ENCODE assay signal across 8 cellular contexts in the genomic region with DNA sequence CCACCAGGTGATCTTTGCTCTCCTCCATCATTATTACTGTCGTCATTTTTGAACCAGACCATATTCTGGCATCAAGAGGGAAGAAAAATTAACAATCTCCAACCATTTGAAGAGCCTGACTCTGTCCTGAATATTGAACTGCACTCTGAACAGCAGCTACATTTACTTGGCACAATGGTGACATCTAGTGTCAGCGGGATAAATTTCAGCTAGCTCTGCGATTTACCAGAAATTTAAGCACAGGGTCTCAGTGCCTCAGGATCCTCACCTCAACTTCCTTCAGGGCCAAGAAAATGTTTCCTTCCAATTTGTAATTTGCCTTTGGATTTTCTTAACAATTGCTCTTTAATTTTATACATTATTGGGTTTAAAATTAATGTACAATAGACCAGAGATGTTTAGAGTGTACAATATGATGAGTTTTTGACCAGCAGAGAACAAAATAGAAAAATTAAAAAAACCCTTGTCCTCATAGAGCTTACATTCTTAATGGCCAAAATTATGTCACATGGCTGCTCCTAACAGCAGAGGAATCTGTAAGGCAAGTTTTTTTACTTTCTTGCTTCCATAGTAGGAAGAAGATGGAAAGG. TPM values are rescaled to one million over a fixed set of nuclear protein-coding genes. Genes with fewer than 3 reads are reported as not detected.
DNase-seq lines count a peak whose midpoint lies in the region; ATAC-seq and TF ChIP-seq lines count a peak whose summit lies in the region.

No MANE protein-coding gene starts in this region.

- DNase-seq in DMS53 treated with DMSO at 0.1 percent for 48 hours (lab: John Stamatoyannopoulos, UW; ENCODE audit: unreplicated experiment): peak; percentile 25
- DNase-seq in HCT116 (ENCODE audit: low read depth, low spot score): peak; percentile 57
- peak; percentile 54 for DNase-seq in NCI-H69 (lab: John Stamatoyannopoulos, UW)
- DNase-seq in activated CD4-positive, alpha-beta T cell treated with anti-CD3 and anti-CD28 coated beads, Interleukin-2, amount 50 U/mL, for 48 hours: peak; percentile 25 to 39
- DNase-seq in epithelial cell of esophagus (ENCODE audit: low read depth): peak; percentile 72

- H3K4me3 Mint-ChIP-seq in nephron: no peak overlapping the region

- ATAC-seq in HCT116: peak; percentile 86
- ATAC-seq in HG03571 (IDR thresholded peaks at IDR 0.05; ENCODE audit: unreplicated experiment): no peak
- ATAC-seq in HG03378 (IDR thresholded peaks at IDR 0.05; ENCODE audit: unreplicated experiment): no peak

- H3K36me3 ChIP-seq in HCT116 (ENCODE audit: control insufficient read depth in 1 of 2, insufficient read depth in 2 of 2, low read length in 2 of 2): no peaks in the 10 kb centered on the region

- H3K4me1 Mint-ChIP-seq in nephron: no peaks in the 10 kb centered on the region

- H4K20me1 ChIP-seq in HCT116 (ENCODE audit: insufficient read depth): 0 out of 2 replicates have a peak, but pooled peaks cover 3% of the 10 kb centered on the region

- peak; percentile 91 for TF ChIP-seq RAD21 in HCT116 (IDR thresholded peaks at IDR 0.05; ENCODE audit: low read depth)

- H3K27me3 ChIP-seq in HCT116 (ENCODE audit: insufficient read depth, low read length): no peaks in the 10 kb centered on the region

- H3K4me2 ChIP-seq in HCT116 (ENCODE audit: low read length): no peak overlapping the region

- no peak overlapping the region for H2AFZ ChIP-seq in HCT116 (ENCODE audit: low read depth, low read length, poor library complexity, severe bottlenecking)

- TF ChIP-seq CTCF in HCT116 (IDR thresholded peaks at IDR 0.05 in 2 of 3, conservative IDR thresholded peaks at IDR 0.05 in 1 of 3; ENCODE audit: borderline replicate concordance in 1 of 3, insufficient read depth in 1 of 3, low read depth in 2 of 3, low read length in 2 of 3): peak; percentile 63 to 82 (median 75)
- TF ChIP-seq CTCF in epithelial cell of esophagus (IDR thresholded peaks at IDR 0.05; ENCODE audit: insufficient read depth, low read depth, low read length, missing control alignments): peak; percentile 74
- TF ChIP-seq CTCF in nephron (IDR thresholded peaks at IDR 0.05; ENCODE audit: unreplicated experiment in 3 of 3): peak; percentile 65 to 72 (median 71)

- TF ChIP-seq POLR2A in HCT116 (IDR thresholded peaks at IDR 0.05; ENCODE audit: borderline replicate concordance, extremely low read depth, insufficient read depth, insufficient read length): no peak

- no peaks in the 10 kb centered on the region for H3K79me2 ChIP-seq in HCT116 (ENCODE audit: insufficient read depth, low read length)

- BruUV-seq in HCT116 (replicated peaks; lab: Mats Ljungman, UMichigan): no TSS peak

- no peaks in the 10 kb centered on the region for H3K9me2 ChIP-seq in HCT116 (ENCODE audit: insufficient read depth)

- CTCF ChIA-PET in HCT116 (lab: Charles Lee): interaction anchor here (0.7 to 5.7 kb wide), 20 partner anchors 10 to 188 kb away, joined by 3 to 74 read pairs (median 4); a partner anchor contains a TSS

- POLR2A ChIA-PET in HCT116 (lab: Charles Lee): no interaction called here

- no peaks in the 10 kb centered on the region for H3K9me3 ChIP-seq in HCT116 (ENCODE audit: control insufficient read depth in 1 of 2, insufficient read depth in 1 of 2, low read depth in 1 of 2, low read length in 2 of 2)

- H3K36me3 Mint-ChIP-seq in nephron (ENCODE audit: low read depth): no peaks in the 10 kb centered on the region

- intact Hi-C loops in HCT116 (cut with micrococcal nuclease): loop anchor here (1.0 to 5.0 kb wide), 3 partner anchors 88 to 143 kb away; a partner anchor contains a TSS

- no peak overlapping the region for H3K27ac Mint-ChIP-seq in nephron

- H3K4me1 ChIP-seq in HCT116 (ENCODE audit: control insufficient read depth in 1 of 2, insufficient read depth in 2 of 2, low read length in 2 of 2): 0 out of 4 replicates have a peak, but pooled peaks cover 0 to under 1% of the 10 kb centered on the region in 2 experiments

- no peak overlapping the region for H3K9ac ChIP-seq in HCT116 (ENCODE audit: low read length)

- H3K4me3 ChIP-seq in HCT116 (replicated peaks in 1 of 2; ENCODE audit: low read depth in 1 of 2, low read length in 2 of 2) (no peak overlapping the region), epithelial cell of esophagus (ENCODE audit: low read length) (no peak overlapping the region)

- H3K27ac ChIP-seq in HCT116 (ENCODE audit: low read depth, low read length): no peak overlapping the region

- H3K27me3 Mint-ChIP-seq in nephron (ENCODE audit: low read depth): peaks cover 10% of the 10 kb centered on the region

- H3K9me3 Mint-ChIP-seq in nephron: no peaks in the 10 kb centered on the region

- RAD21 ChIA-PET in HCT116 (lab: Charles Lee; ENCODE audit: low non-redundant PET in 1 of 2, low total read pairs in 2 of 2, uncharacterized antibody in 2 of 2, unreplicated experiment in 2 of 2): interaction anchor here (0.7 to 1.7 kb wide), 3 partner anchors 87 to 245 kb away, joined by 3 to 6 read pairs (median 5); no protein-coding TSS in a partner anchor

TF ChIP-seq in HCT116, 20 proteins besides CTCF, POLR2A, EP300 and RAD21:
- TF ChIP-seq FOSL1 (IDR thresholded peaks at IDR 0.05; ENCODE audit: low read depth) (no peak), EZH2 (IDR thresholded peaks at IDR 0.05) (no peak), SIN3A (IDR thresholded peaks at IDR 0.05; ENCODE audit: low read depth) (no peak)
- TF ChIP-seq, protein P1, sequence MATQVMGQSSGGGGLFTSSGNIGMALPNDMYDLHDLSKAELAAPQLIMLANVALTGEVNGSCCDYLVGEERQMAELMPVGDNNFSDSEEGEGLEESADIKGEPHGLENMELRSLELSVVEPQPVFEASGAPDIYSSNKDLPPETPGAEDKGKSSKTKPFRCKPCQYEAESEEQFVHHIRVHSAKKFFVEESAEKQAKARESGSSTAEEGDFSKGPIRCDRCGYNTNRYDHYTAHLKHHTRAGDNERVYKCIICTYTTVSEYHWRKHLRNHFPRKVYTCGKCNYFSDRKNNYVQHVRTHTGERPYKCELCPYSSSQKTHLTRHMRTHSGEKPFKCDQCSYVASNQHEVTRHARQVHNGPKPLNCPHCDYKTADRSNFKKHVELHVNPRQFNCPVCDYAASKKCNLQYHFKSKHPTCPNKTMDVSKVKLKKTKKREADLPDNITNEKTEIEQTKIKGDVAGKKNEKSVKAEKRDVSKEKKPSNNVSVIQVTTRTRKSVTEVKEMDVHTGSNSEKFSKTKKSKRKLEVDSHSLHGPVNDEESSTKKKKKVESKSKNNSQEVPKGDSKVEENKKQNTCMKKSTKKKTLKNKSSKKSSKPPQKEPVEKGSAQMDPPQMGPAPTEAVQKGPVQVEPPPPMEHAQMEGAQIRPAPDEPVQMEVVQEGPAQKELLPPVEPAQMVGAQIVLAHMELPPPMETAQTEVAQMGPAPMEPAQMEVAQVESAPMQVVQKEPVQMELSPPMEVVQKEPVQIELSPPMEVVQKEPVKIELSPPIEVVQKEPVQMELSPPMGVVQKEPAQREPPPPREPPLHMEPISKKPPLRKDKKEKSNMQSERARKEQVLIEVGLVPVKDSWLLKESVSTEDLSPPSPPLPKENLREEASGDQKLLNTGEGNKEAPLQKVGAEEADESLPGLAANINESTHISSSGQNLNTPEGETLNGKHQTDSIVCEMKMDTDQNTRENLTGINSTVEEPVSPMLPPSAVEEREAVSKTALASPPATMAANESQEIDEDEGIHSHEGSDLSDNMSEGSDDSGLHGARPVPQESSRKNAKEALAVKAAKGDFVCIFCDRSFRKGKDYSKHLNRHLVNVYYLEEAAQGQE (IDR thresholded peaks at IDR 0.05; ENCODE audit: low read depth): no peak
- TF ChIP-seq, protein P2, sequence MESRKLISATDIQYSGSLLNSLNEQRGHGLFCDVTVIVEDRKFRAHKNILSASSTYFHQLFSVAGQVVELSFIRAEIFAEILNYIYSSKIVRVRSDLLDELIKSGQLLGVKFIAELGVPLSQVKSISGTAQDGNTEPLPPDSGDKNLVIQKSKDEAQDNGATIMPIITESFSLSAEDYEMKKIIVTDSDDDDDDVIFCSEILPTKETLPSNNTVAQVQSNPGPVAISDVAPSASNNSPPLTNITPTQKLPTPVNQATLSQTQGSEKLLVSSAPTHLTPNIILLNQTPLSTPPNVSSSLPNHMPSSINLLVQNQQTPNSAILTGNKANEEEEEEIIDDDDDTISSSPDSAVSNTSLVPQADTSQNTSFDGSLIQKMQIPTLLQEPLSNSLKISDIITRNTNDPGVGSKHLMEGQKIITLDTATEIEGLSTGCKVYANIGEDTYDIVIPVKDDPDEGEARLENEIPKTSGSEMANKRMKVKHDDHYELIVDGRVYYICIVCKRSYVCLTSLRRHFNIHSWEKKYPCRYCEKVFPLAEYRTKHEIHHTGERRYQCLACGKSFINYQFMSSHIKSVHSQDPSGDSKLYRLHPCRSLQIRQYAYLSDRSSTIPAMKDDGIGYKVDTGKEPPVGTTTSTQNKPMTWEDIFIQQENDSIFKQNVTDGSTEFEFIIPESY (IDR thresholded peaks at IDR 0.05; ENCODE audit: extremely low read depth, insufficient replicate concordance, low read length): no peak

RNA-seq across cellular contexts. Expression of a gene that starts 10.7 kb away (rescaled TPM):
- 5.4 TPM for total RNA-seq in HCT116 (2021; ENCODE audit: unreplicated experiment)
- 1.6 and 1.9 TPM in 2 replicates for polyA plus RNA-seq in HCT116 (2012)

RNA-seq across cellular contexts. Expression of a gene that starts 26.4 kb away (rescaled TPM):
- total RNA-seq in HCT116 (2021; ENCODE audit: unreplicated experiment): 0.59 TPM
- polyA plus RNA-seq in HCT116 (2012): 1.0 TPM in 2 replicates

RNA-seq across cellular contexts. Expression of a gene that starts 37.8 kb away (rescaled TPM):
- 11.1 TPM for total RNA-seq in HCT116 (2021; ENCODE audit: unreplicated experiment)
- 7.8 and 9.6 TPM in 2 replicates for polyA plus RNA-seq in HCT116 (2012)

RNA-seq across cellular contexts. Expression of a gene that starts 58.0 kb away (rescaled TPM):
- not detected for total RNA-seq in HCT116 (2021; ENCODE audit: unreplicated experiment)
- polyA plus RNA-seq in HCT116 (2012): not detected in 2 replicates
